Comparison of ENCODE assay signal across 8 cellular contexts in genomic region chr4:81493895-81494490, GRCh38. TPM values are rescaled to one million over a fixed set of nuclear protein-coding genes. Genes with fewer than 3 reads are reported as not detected.
DNase-seq lines count a peak whose midpoint lies in the region; ATAC-seq lines count a peak whose summit lies in the region.

No MANE protein-coding gene starts in this region.

- H3K4me3 ChIP-seq in skin epidermis: peak overlapping the region in 1 of 7 experiments; percentile 1

- H3K27ac ChIP-seq in skin epidermis: peak overlapping the region in 16 of 21 experiments; percentile 7 to 77 (median 46)

- H3K9me3 Mint-ChIP-seq in activated T-cell treated with anti-CD3 and anti-CD28 coated beads, Interleukin-2, amount 50 U/mL, for 4 hours: peaks cover 12% of the 10 kb centered on the region
- H3K9me3 Mint-ChIP-seq in activated naive CD8-positive, alpha-beta T cell treated with anti-CD3 and anti-CD28 coated beads for 36 hours: peaks cover 35% of the 10 kb centered on the region

- no peaks in the 10 kb centered on the region for H3K27me3 Mint-ChIP-seq in activated T-cell treated with anti-CD3 and anti-CD28 coated beads, Interleukin-2, amount 50 U/mL, for 4 hours (ENCODE audit: low read depth)
- no peaks in the 10 kb centered on the region for H3K27me3 Mint-ChIP-seq in activated naive CD8-positive, alpha-beta T cell treated with anti-CD3 and anti-CD28 coated beads for 36 hours

- H3K4me1 Mint-ChIP-seq in activated T-cell treated with anti-CD3 and anti-CD28 coated beads, Interleukin-2, amount 50 U/mL, for 4 hours (ENCODE audit: low read depth): peaks cover 56% of the 10 kb centered on the region
- H3K4me1 Mint-ChIP-seq in activated naive CD8-positive, alpha-beta T cell treated with anti-CD3 and anti-CD28 coated beads for 36 hours: peaks cover 44% of the 10 kb centered on the region

- peak; percentile 49 to 57 for ATAC-seq in activated T-cell treated with anti-CD3 and anti-CD28 coated beads, Interleukin-2, amount 50 U/mL, for 4 hours
- ATAC-seq in HG03103 (IDR thresholded peaks at IDR 0.05; ENCODE audit: low read depth, unreplicated experiment): peak; percentile 81

- peak overlapping the region; percentile 88 for H3K27ac Mint-ChIP-seq in activated naive CD8-positive, alpha-beta T cell treated with anti-CD3 and anti-CD28 coated beads for 36 hours

- no peak for DNase-seq in activated T-cell treated with anti-CD3 and anti-CD28 coated beads, Interleukin-2, amount 50 U/mL, for 4 hours
- no peak for DNase-seq in activated T-cell treated with anti-CD3 and anti-CD28 coated beads, Interleukin-2, amount 50 U/mL, for 48 hours
- no peak for DNase-seq in activated naive CD8-positive, alpha-beta T cell treated with anti-CD3 and anti-CD28 coated beads for 36 hours
- DNase-seq in C1 segment of cervical spinal cord (lab: John Stamatoyannopoulos, UW) (no peak), ecto neural progenitor cell (ENCODE audit: low spot score) (no peak), NCI-H1694 (lab: John Stamatoyannopoulos, UW) (no peak)

- H3K36me3 Mint-ChIP-seq in activated T-cell treated with anti-CD3 and anti-CD28 coated beads, Interleukin-2, amount 50 U/mL, for 4 hours (ENCODE audit: insufficient read depth): peaks cover 5% of the 10 kb centered on the region
- peaks cover 40% of the 10 kb centered on the region for H3K36me3 Mint-ChIP-seq in activated naive CD8-positive, alpha-beta T cell treated with anti-CD3 and anti-CD28 coated beads for 36 hours

- peak overlapping the region; percentile 67 for H3K4me3 Mint-ChIP-seq in activated T-cell treated with anti-CD3 and anti-CD28 coated beads, Interleukin-2, amount 50 U/mL, for 4 hours
- H3K4me3 Mint-ChIP-seq in activated naive CD8-positive, alpha-beta T cell treated with anti-CD3 and anti-CD28 coated beads for 36 hours: peak overlapping the region; percentile 34

RNA-seq across cellular contexts. Expression of gene RASGEF1B, which starts 22.3 kb away (rescaled TPM):
- 10 to 100 TPM; 15.1 to 27.7 (median 24.5) TPM for total RNA-seq in activated T-cell treated with anti-CD3 and anti-CD28 coated beads, Interleukin-2, amount 50 U/mL, for 4 hours
- 1 to 10 TPM; 6.7 to 6.9 TPM for total RNA-seq in activated naive CD8-positive, alpha-beta T cell treated with anti-CD3 and anti-CD28 coated beads for 36 hours
